ENCODE assay signal across 10 cellular contexts in genomic region chr6:108118791-108119211, GRCh38. TPM values are rescaled to one million over a fixed set of nuclear protein-coding genes. Genes with fewer than 3 reads are reported as not detected.
DNase-seq lines count a peak whose midpoint lies in the region; ATAC-seq, FAIRE-seq and TF ChIP-seq lines count a peak whose summit lies in the region.
"Had no signal": no experiment of that assay in that cellular context is flagged by ENCODE, and none has a peak within 500 bp of the region (broad histone marks: within the 10 kb centered on the region; RNA-seq: fewer than 3 reads in every experiment).

No MANE protein-coding gene starts in this region.

- TF ChIP-seq CTCF in NB4 (IDR thresholded peaks at IDR 0.05; ENCODE audit: low read depth, low read length), result no peak
- TF ChIP-seq CTCF in H1 (IDR thresholded peaks at IDR 0.05; ENCODE audit: control extremely low read depth in 1 of 3, insufficient read depth in 1 of 3, low read depth in 1 of 3, low read length in 3 of 3), result no peak
- TF ChIP-seq CTCF in osteocyte (IDR thresholded peaks at IDR 0.05), result no peak

- TF ChIP-seq POLR2A in NB4 (IDR thresholded peaks at IDR 0.05; ENCODE audit: extremely low read depth, insufficient read length) (no peak), H1 (IDR thresholded peaks at IDR 0.05; ENCODE audit: control extremely low read depth in 1 of 2, low read depth in 2 of 2, low read length in 2 of 2) (no peak)

- no peak overlapping the region for H2AK5ac ChIP-seq in H1 (ENCODE audit: low read depth, low read length)

- H2BK15ac ChIP-seq in H1 (ENCODE audit: low read length), result no peak overlapping the region

- WGBS in H1 (ENCODE audit: extremely low coverage in 1 of 2, insufficient coverage in 1 of 2, insufficient read length in 1 of 2, insufficient replicate concordance in 2 of 2, low coverage in 1 of 2, low lambda C conversion rate in 2 of 2, missing lambda C conversion rate in 1 of 2), 2 experiments, result 1% methylated on average over 19 of the region's 19 CpGs; no CpG with 5 or more reads in 1 of the 2 experiments

- TF ChIP-seq EP300 in H1 (IDR thresholded peaks at IDR 0.05; ENCODE audit: borderline replicate concordance in 1 of 2, low read depth in 2 of 2, low read length in 2 of 2), result no peak

- no peak overlapping the region for H3K14ac ChIP-seq in H1 (ENCODE audit: insufficient read length)

- H3K4me3 Mint-ChIP-seq in osteocyte (ENCODE audit: unreplicated experiment), result peak overlapping the region; percentile 84

- no peaks in the 10 kb centered on the region for H3K79me2 ChIP-seq in H1 (ENCODE audit: control insufficient read depth in 1 of 2, insufficient read depth in 2 of 2, low read length in 2 of 2)

- peak overlapping the region; percentile 72 to 78 for H3K4me2 ChIP-seq in H1 (ENCODE audit: insufficient read depth in 1 of 2, low read depth in 2 of 2, low read length in 2 of 2)

- peaks cover 0 to 5% (median 0%) of the 10 kb centered on the region in 4 experiments; a peak in 1 of 8 replicates for H3K36me3 ChIP-seq in H1 (ENCODE audit: control insufficient read depth in 2 of 4, insufficient read depth in 4 of 4, low read length in 3 of 4)

- H3K4ac ChIP-seq in H1 (replicated peaks; ENCODE audit: insufficient read length, low read depth, low read length), result no peak overlapping the region

- POLR2A ChIA-PET in H1 (lab: Charles Lee; ENCODE audit: partially characterized antibody), result interaction anchor here (1.4 to 2.1 kb wide), 4 partner anchors 37 to 53 kb away, joined by 4 to 6 read pairs (median 4); no protein-coding TSS in a partner anchor

- H4K20me1 ChIP-seq in H1 (replicated peaks in 1 of 2; ENCODE audit: control insufficient read depth in 1 of 2, insufficient read depth in 2 of 2, low read length in 2 of 2), result peaks cover 8 to 21% of the 10 kb centered on the region in 2 experiments

- no peaks in the 10 kb centered on the region for H3K9me3 ChIP-seq in H1 (ENCODE audit: insufficient read depth in 2 of 2, low read depth in 1 of 2, low read length in 1 of 2)

- ATAC-seq in HG03097 (IDR thresholded peaks at IDR 0.05; ENCODE audit: low FRiP score, unreplicated experiment), result no peak

- peaks cover 72% of the 10 kb centered on the region for H3K27me3 Mint-ChIP-seq in osteocyte (ENCODE audit: unreplicated experiment)

- peaks cover 12% of the 10 kb centered on the region for H3K23me2 ChIP-seq in H1 (ENCODE audit: low read depth, low read length)

- FAIRE-seq in H1 (lab: Jason Lieb, UNC), result no peak
- FAIRE-seq: colon had no signal

- H3K4me1 Mint-ChIP-seq in osteocyte (ENCODE audit: unreplicated experiment), result peaks cover 37% of the 10 kb centered on the region

- H3K79me1 ChIP-seq in H1 (ENCODE audit: low read depth, low read length), result 0 out of 2 replicates have a peak, but pooled peaks cover 2% of the 10 kb centered on the region

- no peak overlapping the region for H4K8ac ChIP-seq in H1 (ENCODE audit: extremely low read depth, insufficient read depth, low read length)

- H3K4me1 ChIP-seq in H1 (replicated peaks in 1 of 4; ENCODE audit: control insufficient read depth in 3 of 4, insufficient read depth in 4 of 4, low read length in 3 of 4), result peaks cover under 1 to 32% (median 22%) of the 10 kb centered on the region in 4 experiments

- DNase-seq in DMS114 treated with DMSO at 0.1 percent for 48 hours (lab: John Stamatoyannopoulos, UW; ENCODE audit: unreplicated experiment) (peak; percentile 4), NB4 (ENCODE audit: low read depth) (peak; percentile 49), H1 (ENCODE audit: low read depth in 1 of 2, low spot score in 2 of 2) (no peak), osteocyte (ENCODE audit: extremely low spot score, unreplicated experiment) (no peak), NCI-H2029 (lab: John Stamatoyannopoulos, UW) (no peak), ACHN (no peak), NCI-H748 (lab: John Stamatoyannopoulos, UW; ENCODE audit: unreplicated experiment) (no peak)
- DNase-seq: NCI-H526 had no signal

- no peak overlapping the region for H2BK5ac ChIP-seq in H1 (ENCODE audit: low read depth, low read length)

- CTCF ChIA-PET in H1 (lab: Charles Lee; ENCODE audit: partially characterized antibody), result interaction anchor here (1.4 to 3.0 kb wide), 5 partner anchors 10 to 58 kb away, joined by 3 to 12 read pairs (median 5); no protein-coding TSS in a partner anchor

- H2BK120ac ChIP-seq in H1 (replicated peaks; ENCODE audit: low read depth, low read length), result no peak overlapping the region

- in situ Hi-C loops in ACHN (cut with HindIII; ENCODE audit: low pct_ligation_motif_present, low pct_unique_long_range_greater_than_20kb, low sequenced_read_pairs), result no loop called here

- no peak overlapping the region for H2AFZ ChIP-seq in H1 (ENCODE audit: low read length)

- TF ChIP-seq RAD21 in H1 (IDR thresholded peaks at IDR 0.05 in 1 of 2, conservative IDR thresholded peaks at IDR 0.05 in 1 of 2; ENCODE audit: low read depth in 2 of 2, low read length in 2 of 2), result no peak

- H3K36me3 Mint-ChIP-seq in osteocyte (ENCODE audit: unreplicated experiment), result peaks cover 4% of the 10 kb centered on the region

- H2BK12ac ChIP-seq in H1 (ENCODE audit: low read depth, low read length), result no peak overlapping the region

- no peak overlapping the region for H3K27ac Mint-ChIP-seq in osteocyte (ENCODE audit: unreplicated experiment)

- H3K18ac ChIP-seq in H1 (ENCODE audit: extremely low read depth, low read length), result no peak overlapping the region

- no peak overlapping the region for H3K56ac ChIP-seq in H1 (replicated peaks; ENCODE audit: insufficient read length, low read depth, low read length)

- H3K4me3 ChIP-seq in NB4 (ENCODE audit: low read depth, low read length) (peak overlapping the region; percentile 28), H1 (ENCODE audit: extremely low read depth in 1 of 4, insufficient read depth in 2 of 4, low read depth in 3 of 4, low read length in 4 of 4) (peak overlapping the region in 2 of 4 experiments; percentile 17 to 52; a peak in 4 of 8 replicates)

- H3K9ac ChIP-seq in H1 (replicated peaks in 1 of 4; ENCODE audit: extremely low read depth in 1 of 4, low read depth in 3 of 4, low read length in 3 of 4), result no peak overlapping the region

- H3K9me3 Mint-ChIP-seq in osteocyte (ENCODE audit: unreplicated experiment), result no peaks in the 10 kb centered on the region

- H3K27ac ChIP-seq in H1 (ENCODE audit: low read depth, low read length), result no peak overlapping the region

- H3K23ac ChIP-seq in H1 (ENCODE audit: insufficient read length), result no peak overlapping the region

- no peak overlapping the region for H4K5ac ChIP-seq in H1 (ENCODE audit: insufficient read length, low read depth, low read length)

- H2BK20ac ChIP-seq in H1 (ENCODE audit: low read length), result no peak overlapping the region

- H3K27me3 ChIP-seq in H1 (replicated peaks in 1 of 4; ENCODE audit: control insufficient read depth in 3 of 4, extremely low read depth in 1 of 4, insufficient read depth in 3 of 4, low read length in 3 of 4), result peaks cover 96 to 99% (median 99%) of the 10 kb centered on the region in 4 experiments

- no peak overlapping the region for H4K91ac ChIP-seq in H1 (replicated peaks; ENCODE audit: insufficient read length, low read length)

TF ChIP-seq in H1, 55 proteins besides CTCF, POLR2A, EP300 and RAD21:
- no peak for TF ChIP-seq TBP (IDR thresholded peaks at IDR 0.05; ENCODE audit: low read depth, low read length)
- TF ChIP-seq TAF1 (IDR thresholded peaks at IDR 0.05; ENCODE audit: low read depth, low read length), result no peak
- no peak for TF ChIP-seq NRF1 (IDR thresholded peaks at IDR 0.05; ENCODE audit: low read depth, low read length)
- peak; percentile 78 for TF ChIP-seq RNF2 (IDR thresholded peaks at IDR 0.05; ENCODE audit: borderline replicate concordance, low read depth, low read length, missing control alignments, poor library complexity, severe bottlenecking)
- no peak for TF ChIP-seq JUN (IDR thresholded peaks at IDR 0.05; ENCODE audit: low read depth, low read length)
- TF ChIP-seq FOSL1 (IDR thresholded peaks at IDR 0.05; ENCODE audit: insufficient read depth, low read depth, low read length), result no peak
- TF ChIP-seq ASH2L (IDR thresholded peaks at IDR 0.05; ENCODE audit: low read length), result peak; percentile 47
- no peak for TF ChIP-seq TAF7 (optimal IDR thresholded peaks at IDR 0.05; ENCODE audit: borderline replicate concordance, low read depth, low read length)
- no peak for TF ChIP-seq CHD2 (IDR thresholded peaks at IDR 0.05; ENCODE audit: low read length)
- TF ChIP-seq USF2 (IDR thresholded peaks at IDR 0.05; ENCODE audit: low read length), result no peak
TF ChIP-seq in H1: peak in this region for 2.

RNA-seq across cellular contexts. Expression of gene OSTM1, which starts 44.3 kb away (rescaled TPM):
- 26.1 and 30.3 TPM in 2 replicates for total RNA-seq in H1 (2021; fragmentation: NEBNext Ultra II Directional; extraction: Animal tissue kit (Norgen Biotek cat#: 25700))
- 17.7 and 26.1 TPM in 2 replicates for polyA plus RNA-seq in H1 (2011; rRNA removed)
- polyA plus RNA-seq in H1 (2011; cell fraction: cytosol; rRNA removed), result 9.2 TPM
- polyA plus RNA-seq in H1 (2011; cell fraction: nucleus; rRNA removed), result 29.5 TPM
- 15.8 to 24.3 TPM (median 20.7 TPM) in 4 replicates for polyA plus RNA-seq in H1 (2012, experiment 1 of 2)
- 2.6 TPM for polyA plus RNA-seq in H1 (2012, experiment 2 of 2)
- 17.8 TPM for polyA plus RNA-seq in H1 (2013, experiment 1 of 2)
- polyA plus RNA-seq in H1 (2013, experiment 2 of 2), result 21.8 TPM
- polyA minus RNA-seq in H1 (2011; rRNA and poly(A)+ RNA removed), result 6.9 and 18.7 TPM in 2 replicates
- 25.5 TPM for polyA minus RNA-seq in H1 (2011; cell fraction: cytosol; rRNA and poly(A)+ RNA removed)
- polyA minus RNA-seq in H1 (2011; cell fraction: nucleus; rRNA and poly(A)+ RNA removed), result 41.0 TPM
- 49.9 and 54.1 TPM in 2 replicates for total RNA-seq in osteocyte

RNA-seq across cellular contexts. Expression of gene NR2E1, which starts 47.0 kb away (rescaled TPM):
- not detected in 2 replicates for total RNA-seq in H1 (2021; fragmentation: NEBNext Ultra II Directional; extraction: Animal tissue kit (Norgen Biotek cat#: 25700))
- not detected in 2 replicates for polyA plus RNA-seq in H1 (2011; rRNA removed)
- not detected for polyA plus RNA-seq in H1 (2011; cell fraction: cytosol; rRNA removed)
- polyA plus RNA-seq in H1 (2011; cell fraction: nucleus; rRNA removed), result not detected
- polyA plus RNA-seq in H1 (2012, experiment 1 of 2), result not detected in 4 replicates
- polyA plus RNA-seq in H1 (2012, experiment 2 of 2), result not detected
- not detected for polyA plus RNA-seq in H1 (2013, experiment 1 of 2)
- polyA plus RNA-seq in H1 (2013, experiment 2 of 2), result not detected
- not detected in 2 replicates for polyA minus RNA-seq in H1 (2011; rRNA and poly(A)+ RNA removed)
- polyA minus RNA-seq in H1 (2011; cell fraction: cytosol; rRNA and poly(A)+ RNA removed), result not detected
- not detected for polyA minus RNA-seq in H1 (2011; cell fraction: nucleus; rRNA and poly(A)+ RNA removed)
- total RNA-seq in osteocyte, result not detected in 2 replicates

Comparison
In these comparisons a context has a peak if more than half of its experiments do, and no peak if none do; other contexts are left out.
1. DNase-seq: peak in DMS114 treated with DMSO at 0.1 percent for 48 hours (single experiment) and NB4 (single experiment); none in H1 (0 of 2), osteocyte (single experiment), NCI-H2029 (single experiment), ACHN (single experiment) and NCI-H748 (single experiment).